In genomic region chr10:11804336-11804735, GRCh38 we compare ENCODE assay signal across 39 cellular contexts.
"Had no signal": no experiment of that assay in that cellular context is flagged by ENCODE, and none has a peak within 500 bp of the region (broad histone marks: within the 10 kb centered on the region; RNA-seq: fewer than 3 reads in every experiment).

No MANE protein-coding gene starts in this region.

- ATAC-seq: activated naive CD4-positive, alpha-beta T cell treated with anti-CD3 and anti-CD28 coated beads, Interleukin-2, amount 50 U/mL, for 72 hours; activated naive CD8-positive, alpha-beta T cell treated with anti-CD3 and anti-CD28 coated beads, Interleukin-2, amount 50 U/mL, for 24 hours; activated T-cell treated with anti-CD3 and anti-CD28 coated beads, Interleukin-2, amount 50 U/mL, for 4 hours; activated T-cell treated with anti-CD3 and anti-CD28 coated beads, Interleukin-2, amount 50 U/mL, for 72 hours; activated T-helper 17 cell treated with anti-CD3 and anti-CD28 coated beads, Interleukin-2, amount 50 U/mL, for 72 hours; body of pancreas had no signal

- H3K4me1 ChIP-seq: adrenal gland, ascending aorta, body of pancreas, breast epithelium had no signal

- H3K4me1 Mint-ChIP-seq: activated naive CD4-positive, alpha-beta T cell treated with anti-CD3 and anti-CD28 coated beads, Interleukin-2, amount 10 ng/mL, durations not matched to agents 7 days and 5 days; activated naive CD4-positive, alpha-beta T cell treated with anti-CD3 and anti-CD28 coated beads, Interleukin-2, amount 50 U/mL, for 24 hours; activated naive CD8-positive, alpha-beta T cell treated with anti-CD3 and anti-CD28 coated beads for 36 hours; activated naive CD8-positive, alpha-beta T cell treated with anti-CD3 and anti-CD28 coated beads, Interleukin-2, amount 10 ng/mL, durations not matched to agents 7 days and 5 days; activated naive CD8-positive, alpha-beta T cell treated with anti-CD3 and anti-CD28 coated beads, Interleukin-2, amount 50 U/mL, for 24 hours; activated T-helper 17 cell treated with anti-CD3 and anti-CD28 coated beads, Interleukin-2, amount 50 U/mL, for 72 hours; brain; central memory CD8-positive, alpha-beta T cell had no signal

- H3K27ac ChIP-seq: adrenal gland, ascending aorta, body of pancreas, brain microvascular endothelial cell, breast epithelium, cardiac muscle cell had no signal

- H3K36me3 Mint-ChIP-seq: activated naive CD4-positive, alpha-beta T cell treated with anti-CD3 and anti-CD28 coated beads, Interleukin-2, amount 10 ng/mL, durations not matched to agents 7 days and 5 days; activated naive CD4-positive, alpha-beta T cell treated with anti-CD3 and anti-CD28 coated beads, Interleukin-2, amount 50 U/mL, for 24 hours; activated naive CD4-positive, alpha-beta T cell treated with anti-CD3 and anti-CD28 coated beads, Interleukin-2, amount 50 U/mL, for 72 hours; activated naive CD8-positive, alpha-beta T cell; activated naive CD8-positive, alpha-beta T cell treated with anti-CD3 and anti-CD28 coated beads for 36 hours; activated naive CD8-positive, alpha-beta T cell treated with anti-CD3 and anti-CD28 coated beads, Interleukin-2, amount 10 ng/mL, durations not matched to agents 7 days and 5 days; brain had no signal

- H3K9me3 Mint-ChIP-seq: activated naive CD4-positive, alpha-beta T cell treated with anti-CD3 and anti-CD28 coated beads for 36 hours; activated naive CD4-positive, alpha-beta T cell treated with anti-CD3 and anti-CD28 coated beads, Interleukin-2, amount 10 ng/mL, durations not matched to agents 7 days and 5 days; activated naive CD4-positive, alpha-beta T cell treated with anti-CD3 and anti-CD28 coated beads, Interleukin-2, amount 50 U/mL, for 24 hours; activated naive CD4-positive, alpha-beta T cell treated with anti-CD3 and anti-CD28 coated beads, Interleukin-2, amount 50 U/mL, for 72 hours; activated naive CD8-positive, alpha-beta T cell treated with anti-CD3 and anti-CD28 coated beads for 36 hours; activated naive CD8-positive, alpha-beta T cell treated with anti-CD3 and anti-CD28 coated beads, Interleukin-2, amount 10 ng/mL, durations not matched to agents 7 days and 5 days; activated naive CD8-positive, alpha-beta T cell treated with anti-CD3 and anti-CD28 coated beads, Interleukin-2, amount 50 U/mL, for 24 hours; activated T-cell treated with anti-CD3 and anti-CD28 coated beads, Interleukin-2, amount 50 U/mL, for 24 hours; activated T-cell treated with anti-CD3 and anti-CD28 coated beads, Interleukin-2, amount 50 U/mL, for 4 hours; activated T-cell treated with anti-CD3 and anti-CD28 coated beads, Interleukin-2, amount 50 U/mL, for 72 hours; activated T-helper 1 cell treated with anti-CD3 and anti-CD28 coated beads, Interleukin-12 subunit alpha, Interleukin-12 subunit beta, Interleukin-2, Interleukin-4 antibody, amounts not matched to agents 30 ng/mL and 10 ng/mL and 1 ng/mL, durations not matched to agents 14 hours and 24 hours and 36 hours; activated T-helper 17 cell treated with anti-CD3 and anti-CD28 coated beads, Interleukin-2, amount 50 U/mL, for 72 hours; activated T-helper 2 cell treated with anti-CD3 and anti-CD28 coated beads, Interferon-gamma antibody, Interleukin-2, Interleukin-4, amounts not matched to agents 10 μg/mL and 5 μg/mL and 100 μg/mL, durations not matched to agents 14 hours and 24 hours and 36 hours; central memory CD8-positive, alpha-beta T cell had no signal

- H3K27me3 ChIP-seq: ascending aorta, body of pancreas, brain microvascular endothelial cell, breast epithelium, cardiac muscle cell had no signal

- H3K36me3 ChIP-seq: adrenal gland, ascending aorta, brain microvascular endothelial cell, breast epithelium, cardiac muscle cell had no signal

- H3K9me3 ChIP-seq: adrenal gland, ascending aorta, body of pancreas, breast epithelium had no signal

- FAIRE-seq: astrocyte, bronchial epithelial cell had no signal

- DNase-seq: activated effector memory CD4-positive, alpha-beta T cell treated with anti-CD3 and anti-CD28 coated beads, Interleukin-2, amount 50 U/mL, for 16 hours; activated effector memory CD4-positive, alpha-beta T cell treated with Interleukin-2 at 50 U/mL for 16 hours; activated gamma-delta T cell; activated gamma-delta T cell treated with Interleukin-2 at 50 U/mL for 16 hours; activated naive CD4-positive, alpha-beta T cell; activated naive CD4-positive, alpha-beta T cell treated with anti-CD3 and anti-CD28 coated beads for 36 hours; activated naive CD4-positive, alpha-beta T cell treated with anti-CD3 and anti-CD28 coated beads, Interleukin-2, amount 10 ng/mL, durations not matched to agents 7 days and 5 days; activated naive CD4-positive, alpha-beta T cell treated with anti-CD3 and anti-CD28 coated beads, Interleukin-2, amount 50 U/mL, for 16 hours; activated naive CD4-positive, alpha-beta T cell treated with Interleukin-2 at 50 U/mL for 16 hours; activated naive CD8-positive, alpha-beta T cell treated with anti-CD3 and anti-CD28 coated beads for 36 hours; activated naive CD8-positive, alpha-beta T cell treated with anti-CD3 and anti-CD28 coated beads, Interleukin-2, amount 10 ng/mL, durations not matched to agents 7 days and 5 days; activated naive CD8-positive, alpha-beta T cell treated with anti-CD3 and anti-CD28 coated beads, Interleukin-2, amount 50 U/mL, for 24 hours; activated T-cell treated with anti-CD3 and anti-CD28 coated beads, Interleukin-2, amount 50 U/mL, for 1 hour; activated T-cell treated with anti-CD3 and anti-CD28 coated beads, Interleukin-2, amount 50 U/mL, for 24 hours; activated T-cell treated with anti-CD3 and anti-CD28 coated beads, Interleukin-2, amount 50 U/mL, for 4 hours; activated T-cell treated with anti-CD3 and anti-CD28 coated beads, Interleukin-2, amount 50 U/mL, for 48 hours; activated T-cell treated with anti-CD3 and anti-CD28 coated beads, Interleukin-2, amount 50 U/mL, for 72 hours; adrenal gland; amniotic stem cell; amygdala; anterior cingulate cortex; body of pancreas; brain microvascular endothelial cell; caudate nucleus; central memory CD4-positive, alpha-beta T cell; cerebellar nuclear complex had no signal

- H3K27ac Mint-ChIP-seq: activated naive CD4-positive, alpha-beta T cell treated with anti-CD3 and anti-CD28 coated beads for 36 hours; activated naive CD4-positive, alpha-beta T cell treated with anti-CD3 and anti-CD28 coated beads, Interleukin-2, amount 10 ng/mL, durations not matched to agents 7 days and 5 days; activated naive CD4-positive, alpha-beta T cell treated with anti-CD3 and anti-CD28 coated beads, Interleukin-2, amount 50 U/mL, for 24 hours; activated naive CD4-positive, alpha-beta T cell treated with anti-CD3 and anti-CD28 coated beads, Interleukin-2, amount 50 U/mL, for 72 hours; activated naive CD8-positive, alpha-beta T cell; activated naive CD8-positive, alpha-beta T cell treated with anti-CD3 and anti-CD28 coated beads for 36 hours; activated naive CD8-positive, alpha-beta T cell treated with anti-CD3 and anti-CD28 coated beads, Interleukin-2, amount 10 ng/mL, durations not matched to agents 7 days and 5 days; activated naive CD8-positive, alpha-beta T cell treated with anti-CD3 and anti-CD28 coated beads, Interleukin-2, amount 50 U/mL, for 24 hours; activated T-cell treated with anti-CD3 and anti-CD28 coated beads, Interleukin-2, amount 50 U/mL, for 24 hours; activated T-cell treated with anti-CD3 and anti-CD28 coated beads, Interleukin-2, amount 50 U/mL, for 72 hours; activated T-helper 1 cell treated with anti-CD3 and anti-CD28 coated beads, Interleukin-12 subunit alpha, Interleukin-12 subunit beta, Interleukin-2, Interleukin-4 antibody, amounts not matched to agents 30 ng/mL and 10 ng/mL and 1 ng/mL, durations not matched to agents 14 hours and 24 hours and 36 hours; activated T-helper 17 cell treated with anti-CD3 and anti-CD28 coated beads, Interleukin-2, amount 50 U/mL, for 72 hours; activated T-helper 2 cell treated with anti-CD3 and anti-CD28 coated beads, Interferon-gamma antibody, Interleukin-2, Interleukin-4, amounts not matched to agents 10 μg/mL and 5 μg/mL and 100 μg/mL, durations not matched to agents 14 hours and 24 hours and 36 hours; brain had no signal

- H3K4me3 ChIP-seq: adrenal gland, ascending aorta, body of pancreas, breast epithelium, cardiac muscle cell had no signal

- H3K27me3 Mint-ChIP-seq: activated naive CD8-positive, alpha-beta T cell; brain had no signal

- H3K4me3 Mint-ChIP-seq: activated naive CD4-positive, alpha-beta T cell treated with anti-CD3 and anti-CD28 coated beads for 36 hours; activated naive CD4-positive, alpha-beta T cell treated with anti-CD3 and anti-CD28 coated beads, Interleukin-2, amount 10 ng/mL, durations not matched to agents 7 days and 5 days; activated naive CD4-positive, alpha-beta T cell treated with anti-CD3 and anti-CD28 coated beads, Interleukin-2, amount 50 U/mL, for 24 hours; activated naive CD8-positive, alpha-beta T cell; activated naive CD8-positive, alpha-beta T cell treated with anti-CD3 and anti-CD28 coated beads for 36 hours; activated naive CD8-positive, alpha-beta T cell treated with anti-CD3 and anti-CD28 coated beads, Interleukin-2, amount 10 ng/mL, durations not matched to agents 7 days and 5 days; activated naive CD8-positive, alpha-beta T cell treated with anti-CD3 and anti-CD28 coated beads, Interleukin-2, amount 50 U/mL, for 24 hours; activated T-cell treated with anti-CD3 and anti-CD28 coated beads, Interleukin-2, amount 50 U/mL, for 24 hours; activated T-cell treated with anti-CD3 and anti-CD28 coated beads, Interleukin-2, amount 50 U/mL, for 4 hours; activated T-cell treated with anti-CD3 and anti-CD28 coated beads, Interleukin-2, amount 50 U/mL, for 72 hours; activated T-helper 1 cell treated with anti-CD3 and anti-CD28 coated beads, Interleukin-12 subunit alpha, Interleukin-12 subunit beta, Interleukin-2, Interleukin-4 antibody, amounts not matched to agents 30 ng/mL and 10 ng/mL and 1 ng/mL, durations not matched to agents 14 hours and 24 hours and 36 hours; activated T-helper 17 cell treated with anti-CD3 and anti-CD28 coated beads, Interleukin-2, amount 50 U/mL, for 72 hours; brain; central memory CD8-positive, alpha-beta T cell had no signal
